12 cellular contexts compared by ENCODE assay signal in genomic region chr20:5400164-5400762, GRCh38.
DNase-seq lines count a peak whose midpoint lies in the region; TF ChIP-seq lines count a peak whose summit lies in the region.
"Had no signal": no experiment of that assay in that cellular context is flagged by ENCODE, and none has a peak within 500 bp of the region (broad histone marks: within the 10 kb centered on the region; RNA-seq: fewer than 3 reads in every experiment).

No MANE protein-coding gene starts in this region.

- dilution Hi-C loops in mammary epithelial cell (cut with HindIII; ENCODE audit: low sequenced_read_pairs), result no loop called here

- H3K27ac ChIP-seq in MM.1S (ENCODE audit: low read length) (no peak overlapping the region), mammary epithelial cell (ENCODE audit: insufficient read depth, low read depth, low read length) (no peak overlapping the region), mesendoderm (ENCODE audit: low read depth, low read length) (no peak overlapping the region)
- H3K27ac ChIP-seq: thoracic aorta had no signal

- DNase-seq in NCI-H82 (lab: John Stamatoyannopoulos, UW) (peak; percentile 6), NCI-H82 treated with DMSO at 0.1 percent for 48 hours (lab: John Stamatoyannopoulos, UW; ENCODE audit: unreplicated experiment) (no peak), MM.1S (peak; percentile 47), mammary epithelial cell (peak; percentile 17), mesendoderm (peak; percentile 43), C1 segment of cervical spinal cord (lab: John Stamatoyannopoulos, UW) (no peak), MG63 (no peak)
- DNase-seq in stimulated activated CD4-positive, alpha-beta T cell treated with anti-CD3 and anti-CD28 coated beads, Interleukin-1b, Interleukin-23, amount 100 ng/mL, for 48 hours, result no peak
- DNase-seq: activated T-cell treated with anti-CD3 and anti-CD28 coated beads, Interleukin-2, amount 50 U/mL, for 72 hours; occipital lobe; stimulated activated CD4-positive, alpha-beta T cell treated with anti-CD3 and anti-CD28 coated beads, Interleukin-4, amount 100 ng/mL, for 1 hour had no signal

- H4K20me1 ChIP-seq in MM.1S (ENCODE audit: insufficient read depth, low read length) (no peaks in the 10 kb centered on the region), mammary epithelial cell (ENCODE audit: insufficient read depth, low read length) (no peaks in the 10 kb centered on the region)

- no peak overlapping the region for H3K56ac ChIP-seq in mesendoderm (ENCODE audit: low read length)

- CTCF ChIA-PET in mammary epithelial cell (lab: Charles Lee; ENCODE audit: low non-redundant PET), result no interaction called here

- H3K4ac ChIP-seq in mesendoderm (ENCODE audit: low read depth, low read length), result no peak overlapping the region

- H3K9me2 ChIP-seq in MM.1S (replicated peaks; ENCODE audit: insufficient read depth, low read length), result no peaks in the 10 kb centered on the region

- H2AFZ ChIP-seq in MM.1S (ENCODE audit: low read length) (no peak overlapping the region), mammary epithelial cell (ENCODE audit: low read depth, low read length) (no peak overlapping the region)

- no peak overlapping the region for H4K8ac ChIP-seq in mesendoderm (ENCODE audit: low read depth, low read length)

- no peaks in the 10 kb centered on the region for H3K79me1 ChIP-seq in mesendoderm (ENCODE audit: low read length)

- H2BK5ac ChIP-seq in mesendoderm (ENCODE audit: low read length), result no peak overlapping the region

- no peak overlapping the region for H3K23ac ChIP-seq in mesendoderm (ENCODE audit: low read length)

- BruUV-seq in mammary epithelial cell (replicated peaks; lab: Mats Ljungman, UMichigan), result no TSS peak

- H3K4me1 ChIP-seq in MM.1S (ENCODE audit: low read length) (no peaks in the 10 kb centered on the region), mammary epithelial cell (ENCODE audit: insufficient read depth, low read length) (no peaks in the 10 kb centered on the region), mesendoderm (ENCODE audit: control insufficient read depth, low read depth, low read length) (no peaks in the 10 kb centered on the region)

- no peaks in the 10 kb centered on the region for H3K27me3 ChIP-seq in MM.1S (replicated peaks; ENCODE audit: insufficient read depth, low read length)
- H3K27me3 ChIP-seq in mammary epithelial cell (ENCODE audit: insufficient read depth, low read length), result no peaks in the 10 kb centered on the region
- H3K27me3 ChIP-seq in mesendoderm (ENCODE audit: insufficient read depth, low read length, poor library complexity), result no peaks in the 10 kb centered on the region
- H3K27me3 ChIP-seq in MG63, result no peaks in the 10 kb centered on the region

- H2AK5ac ChIP-seq in mesendoderm (ENCODE audit: low read length), result no peak overlapping the region

- intact Hi-C loops in mammary epithelial cell (cut with micrococcal nuclease), result no loop called here

- no peak for TF ChIP-seq CTCF in MM.1S (IDR thresholded peaks at IDR 0.05; ENCODE audit: low read length)
- TF ChIP-seq CTCF in mammary epithelial cell (conservative IDR thresholded peaks at IDR 0.05 in 1 of 2, IDR thresholded peaks at IDR 0.05 in 1 of 2; ENCODE audit: extremely low read depth in 1 of 2, insufficient read depth in 1 of 2, low read depth in 1 of 2, low read length in 2 of 2), result no peak

- H3F3A ChIP-seq in MM.1S (ENCODE audit: insufficient read depth, low read length), result no peaks in the 10 kb centered on the region

- H2BK120ac ChIP-seq in mesendoderm (ENCODE audit: low read depth, low read length), result no peak overlapping the region

- no peak overlapping the region for H3K9ac ChIP-seq in MM.1S (ENCODE audit: low read length)
- no peak overlapping the region for H3K9ac ChIP-seq in mammary epithelial cell (ENCODE audit: insufficient read depth, low read length)
- H3K9ac ChIP-seq in mesendoderm (ENCODE audit: low read length), result no peak overlapping the region

- no peak overlapping the region for H3K18ac ChIP-seq in mesendoderm (ENCODE audit: low read length)

- H3K36me3 ChIP-seq in MM.1S (replicated peaks; ENCODE audit: insufficient read depth, low read length) (no peaks in the 10 kb centered on the region), mammary epithelial cell (ENCODE audit: insufficient read depth, low read length) (no peaks in the 10 kb centered on the region), mesendoderm (ENCODE audit: control insufficient read depth, insufficient read depth, low read length) (no peaks in the 10 kb centered on the region), MG63 (no peaks in the 10 kb centered on the region)
- H3K36me3 ChIP-seq: thoracic aorta had no signal

- no peak overlapping the region for H3K4me2 ChIP-seq in MM.1S (ENCODE audit: low read depth, low read length)
- no peak overlapping the region for H3K4me2 ChIP-seq in mammary epithelial cell (ENCODE audit: insufficient read depth, low read depth, low read length)
- H3K4me2 ChIP-seq in mesendoderm (ENCODE audit: low read length), result no peak overlapping the region

- H4K5ac ChIP-seq in mesendoderm (ENCODE audit: low read length), result no peak overlapping the region

- H3K4me3 ChIP-seq in MM.1S (ENCODE audit: low read length) (no peak overlapping the region), mammary epithelial cell (replicated peaks in 1 of 3; ENCODE audit: insufficient read depth in 1 of 3, low read depth in 2 of 3, low read length in 3 of 3) (no peak overlapping the region), mesendoderm (ENCODE audit: low read length) (no peak overlapping the region), MG63 (no peak overlapping the region)
- H3K4me3 ChIP-seq: thoracic aorta had no signal

- 36% methylated on average over 1 of the region's 1 CpG for WGBS in mammary epithelial cell (ENCODE audit: low coverage, missing lambda C conversion rate)
- WGBS in mesendoderm (ENCODE audit: extremely low coverage, insufficient coverage, low lambda C conversion rate), result no CpG with 5 or more reads among the region's 1 CpG

- no peak overlapping the region for H2BK15ac ChIP-seq in mesendoderm (replicated peaks; ENCODE audit: low read depth)

- H3K79me2 ChIP-seq in MM.1S (ENCODE audit: low read length), result no peaks in the 10 kb centered on the region
- H3K79me2 ChIP-seq in mammary epithelial cell (ENCODE audit: insufficient read depth, low read length), result no peaks in the 10 kb centered on the region
- H3K79me2 ChIP-seq in mesendoderm (ENCODE audit: control insufficient read depth, insufficient read depth, low read length), result no peaks in the 10 kb centered on the region

- H3K9me3 ChIP-seq in MM.1S (replicated peaks; ENCODE audit: insufficient read depth, low read length) (no peaks in the 10 kb centered on the region), mammary epithelial cell (replicated peaks; ENCODE audit: insufficient read depth, low read length) (no peaks in the 10 kb centered on the region), MG63 (no peaks in the 10 kb centered on the region)
- H3K9me3 ChIP-seq: thoracic aorta had no signal

- in situ Hi-C loops in mammary epithelial cell (cut with MboI; ENCODE audit: low sequenced_read_pairs in 2 of 2), result no loop called here

Comparison
In these comparisons a context has a peak if more than half of its experiments do, and no peak if none do; other contexts are left out.
1. DNase-seq: peak in NCI-H82 (single experiment), MM.1S (single experiment), mammary epithelial cell (single experiment) and mesendoderm (single experiment); none in NCI-H82 treated with DMSO at 0.1 percent for 48 hours (single experiment), stimulated activated CD4-positive, alpha-beta T cell treated with anti-CD3 and anti-CD28 coated beads, Interleukin-1b, Interleukin-23, amount 100 ng/mL, for 48 hours (single experiment), C1 segment of cervical spinal cord (0 of 14) and MG63 (single experiment).